Comparison of ENCODE assay signal across 12 cellular contexts in genomic region chr4:147933316-147933715, GRCh38.
DNase-seq lines count a peak whose midpoint lies in the region; FAIRE-seq and TF ChIP-seq lines count a peak whose summit lies in the region.
"Had no signal": no experiment of that assay in that cellular context is flagged by ENCODE, and none has a peak within 500 bp of the region (broad histone marks: within the 10 kb centered on the region; RNA-seq: fewer than 3 reads in every experiment).

No MANE protein-coding gene starts in this region.

- TF ChIP-seq CTCF in GM12874 (IDR thresholded peaks at IDR 0.05; ENCODE audit: insufficient read depth, low read depth, low read length) = peak; percentile 42
- peak in 1 of 2 donors; percentile 32 for TF ChIP-seq CTCF in endothelial cell of umbilical vein (IDR thresholded peaks at IDR 0.05; ENCODE audit: extremely low read depth in 1 of 2, insufficient read depth in 1 of 2, low read depth in 1 of 2, low read length in 2 of 2)
- TF ChIP-seq CTCF in osteocyte (IDR thresholded peaks at IDR 0.05) = no peak
- no peak for TF ChIP-seq CTCF in Calu3 (IDR thresholded peaks at IDR 0.05; ENCODE audit: unreplicated experiment)

- no peaks in the 10 kb centered on the region for H3K79me2 ChIP-seq in endothelial cell of umbilical vein (ENCODE audit: control insufficient read depth, insufficient read depth, low read length)

- intact Hi-C loops in endothelial cell of umbilical vein (cut with micrococcal nuclease) (no loop called here), Calu3 (cut with micrococcal nuclease; ENCODE audit: unreplicated experiment) (no loop called here)

- no peak for TF ChIP-seq POLR2A in endothelial cell of umbilical vein (IDR thresholded peaks at IDR 0.05; ENCODE audit: low read depth, low read length)

- H3K4me3 Mint-ChIP-seq in osteocyte (ENCODE audit: unreplicated experiment) = no peak overlapping the region
- H3K4me3 Mint-ChIP-seq in Calu3 (ENCODE audit: low read depth, unreplicated experiment) = no peak overlapping the region

- peak overlapping the region; percentile 36 for H3K27ac Mint-ChIP-seq in osteocyte (ENCODE audit: unreplicated experiment)
- no peak overlapping the region for H3K27ac Mint-ChIP-seq in Calu3 (ENCODE audit: unreplicated experiment)

- H3K27ac ChIP-seq in endothelial cell of umbilical vein (ENCODE audit: insufficient read depth, low read depth, low read length) = no peak overlapping the region
- H3K27ac ChIP-seq: cardiac muscle cell had no signal

- no TSS peak for BruUV-seq in endothelial cell of umbilical vein (replicated peaks; lab: Mats Ljungman, UMichigan)
- no TSS peak for BruUV-seq in Calu3 (replicated peaks; lab: Mats Ljungman, UMichigan)

- H3K36me3 Mint-ChIP-seq in osteocyte (ENCODE audit: unreplicated experiment) (peaks cover 50% of the 10 kb centered on the region), Calu3 (ENCODE audit: insufficient read depth, unreplicated experiment) (no peaks in the 10 kb centered on the region)

- H3K9me3 ChIP-seq in MG63 (no peaks in the 10 kb centered on the region), endothelial cell of umbilical vein (replicated peaks; ENCODE audit: control insufficient read depth, insufficient read depth, low read length) (no peaks in the 10 kb centered on the region)

- dilution Hi-C loops in endothelial cell of umbilical vein (cut with MboI; ENCODE audit: extremely low pct_ligation_motif_present, low sequenced_read_pairs) = no loop called here

- H2AFZ ChIP-seq in endothelial cell of umbilical vein (ENCODE audit: low read depth, low read length) = no peak overlapping the region

- H3K4me3 ChIP-seq in MG63 (no peak overlapping the region), endothelial cell of umbilical vein (replicated peaks in 1 of 3; ENCODE audit: insufficient read depth in 1 of 3, low read depth in 1 of 3, low read length in 3 of 3) (no peak overlapping the region)
- H3K4me3 ChIP-seq: cardiac muscle cell had no signal

- CTCF ChIA-PET in endothelial cell of umbilical vein (lab: Charles Lee) (interaction anchor here (1.0 to 1.6 kb wide), 6 partner anchors 10 to 1333 kb away, joined by 3 to 4 read pairs (median 3); partner anchors contain the start of gene NR3C2), Calu3 (lab: Charles Lee) (no interaction called here)

- H3K4me1 ChIP-seq in endothelial cell of umbilical vein (ENCODE audit: control insufficient read depth, extremely low read depth, insufficient read depth, low read length) = peaks cover 6% of the 10 kb centered on the region

- DNase-seq in MG63 (peak; percentile 3), endothelial cell of umbilical vein (ENCODE audit: low read depth, low spot score) (peak; percentile 59), osteocyte (ENCODE audit: extremely low spot score, unreplicated experiment) (no peak), NCI-H1930 (lab: John Stamatoyannopoulos, UW) (no peak), Calu3 (no peak), DMS153 (lab: John Stamatoyannopoulos, UW) (no peak)
- DNase-seq in activated CD4-positive, alpha-beta T cell treated with anti-CD3 and anti-CD28 coated beads for 1 hour = no peak
- DNase-seq: DMS79; NCI-H2171 treated with DMSO at 0.1 percent for 48 hours; stimulated activated CD4-positive, alpha-beta T cell treated with anti-CD3 and anti-CD28 coated beads, Interleukin-15, amount 100 ng/mL, for 24 hours had no signal

- H3K27me3 Mint-ChIP-seq in osteocyte (ENCODE audit: unreplicated experiment) (no peaks in the 10 kb centered on the region), Calu3 (ENCODE audit: unreplicated experiment) (no peaks in the 10 kb centered on the region)

- POLR2A ChIA-PET in endothelial cell of umbilical vein (lab: Charles Lee) = no interaction called here

- peaks cover 7% of the 10 kb centered on the region for H3K4me1 Mint-ChIP-seq in osteocyte (ENCODE audit: unreplicated experiment)
- no peaks in the 10 kb centered on the region for H3K4me1 Mint-ChIP-seq in Calu3 (ENCODE audit: low read depth, unreplicated experiment)

- FAIRE-seq in endothelial cell of umbilical vein (lab: Jason Lieb, UNC) = no peak

- no peak overlapping the region for H3K4me2 ChIP-seq in endothelial cell of umbilical vein (ENCODE audit: insufficient read depth, low read length)

- no peaks in the 10 kb centered on the region for H3K9me1 ChIP-seq in endothelial cell of umbilical vein (replicated peaks; ENCODE audit: control insufficient read depth, extremely low read depth, insufficient read depth, low read length)

- H3K27me3 ChIP-seq in MG63 (no peaks in the 10 kb centered on the region), endothelial cell of umbilical vein (ENCODE audit: control insufficient read depth in 2 of 2, insufficient read depth in 2 of 2, low read length in 2 of 2) (no peaks in the 10 kb centered on the region)
- H3K27me3 ChIP-seq: cardiac muscle cell had no signal

- no peak overlapping the region for H3K9ac ChIP-seq in endothelial cell of umbilical vein (replicated peaks; ENCODE audit: extremely low read depth, insufficient read depth, low read length)

- no peaks in the 10 kb centered on the region; the same call in 1 of the 2 replicates for H3K36me3 ChIP-seq in MG63
- no peaks in the 10 kb centered on the region for H3K36me3 ChIP-seq in endothelial cell of umbilical vein (ENCODE audit: control insufficient read depth in 2 of 2, extremely low read depth in 1 of 2, insufficient read depth in 2 of 2, low read length in 2 of 2)
- H3K36me3 ChIP-seq: cardiac muscle cell had no signal

- H3K9me3 Mint-ChIP-seq in osteocyte (ENCODE audit: unreplicated experiment) = no peaks in the 10 kb centered on the region
- no peaks in the 10 kb centered on the region for H3K9me3 Mint-ChIP-seq in Calu3 (ENCODE audit: low read depth, unreplicated experiment)

- H4K20me1 ChIP-seq in endothelial cell of umbilical vein (replicated peaks; ENCODE audit: control insufficient read depth, extremely low read depth, insufficient read depth, low read length) = no peaks in the 10 kb centered on the region

TF ChIP-seq in endothelial cell of umbilical vein, 7 proteins besides CTCF, POLR2A, EP300 and RAD21:
- TF ChIP-seq JUN (IDR thresholded peaks at IDR 0.05; ENCODE audit: borderline replicate concordance, insufficient read depth, insufficient read length, low read depth) = no peak
- TF ChIP-seq FOS (IDR thresholded peaks at IDR 0.05; ENCODE audit: borderline replicate concordance, insufficient read depth, low read length) = no peak
- TF ChIP-seq GATA2 (IDR thresholded peaks at IDR 0.05; ENCODE audit: insufficient read depth, insufficient read length, low read depth, low read length) = no peak
- no peak for TF ChIP-seq POLR2AphosphoS5 (IDR thresholded peaks at IDR 0.05; ENCODE audit: insufficient read depth, low read depth, low read length)
- TF ChIP-seq MAX (IDR thresholded peaks at IDR 0.05; ENCODE audit: insufficient read depth, insufficient read length) = no peak
- no peak for TF ChIP-seq MYC (IDR thresholded peaks at IDR 0.05; ENCODE audit: low read depth, low read length)
- no peak for TF ChIP-seq EZH2 (IDR thresholded peaks at IDR 0.05; ENCODE audit: borderline replicate concordance, low read depth, low read length, severe bottlenecking)

Comparison
In these comparisons a context has a peak if more than half of its experiments do, and no peak if none do; other contexts are left out.
1. DNase-seq: peak in MG63 (single experiment) and endothelial cell of umbilical vein (single experiment); none in osteocyte (single experiment), NCI-H1930 (0 of 2), Calu3 (single experiment), DMS153 (single experiment) and activated CD4-positive, alpha-beta T cell treated with anti-CD3 and anti-CD28 coated beads for 1 hour (single experiment).